In genomic region chr4:159075531-159075932, GRCh38 we compare ENCODE assay signal across 23 cellular contexts. TPM values are rescaled to one million over a fixed set of nuclear protein-coding genes. Genes with fewer than 3 reads are reported as not detected.
DNase-seq lines count a peak whose midpoint lies in the region; ATAC-seq, FAIRE-seq and TF ChIP-seq lines count a peak whose summit lies in the region.
"Had no signal": no experiment of that assay in that cellular context is flagged by ENCODE, and none has a peak within 500 bp of the region (broad histone marks: within the 10 kb centered on the region; RNA-seq: fewer than 3 reads in every experiment).

No MANE protein-coding gene starts in this region.

- ATAC-seq in activated CD8-positive, alpha-beta T cell treated with anti-CD3 and anti-CD28 coated beads for 36 hours, result peak; percentile 43
- ATAC-seq in activated CD8-positive, alpha-beta T cell treated with anti-CD3 and anti-CD28 coated beads, Interleukin-2, amount 10 ng/mL, durations not matched to agents 7 days and 5 days, result no peak
- peak; percentile 52 for ATAC-seq in stimulated activated effector memory CD8-positive, alpha-beta T cell treated with anti-CD3 and anti-CD28 coated beads, Interleukin-12 subunit alpha, Interleukin-12 subunit beta, amount 100 ng/mL, for 72 hours
- no peak for ATAC-seq in GM21576 (IDR thresholded peaks at IDR 0.05; ENCODE audit: unreplicated experiment)
- no peak for ATAC-seq in HG03457 (IDR thresholded peaks at IDR 0.05; ENCODE audit: unreplicated experiment)
- ATAC-seq: natural killer cell, right lobe of liver had no signal

- no peaks in the 10 kb centered on the region for H3K27me3 ChIP-seq in astrocyte (ENCODE audit: insufficient read depth, low read length)
- H3K27me3 ChIP-seq: right lobe of liver, stomach had no signal

- H3K4me3 ChIP-seq in astrocyte (ENCODE audit: insufficient read depth, low read depth, low read length), result no peak overlapping the region
- H3K4me3 ChIP-seq: right lobe of liver, stomach had no signal

- DNase-seq in activated CD8-positive, alpha-beta T cell treated with anti-CD3 and anti-CD28 coated beads for 36 hours, result no peak
- no peak for DNase-seq in activated CD8-positive, alpha-beta T cell treated with anti-CD3 and anti-CD28 coated beads, Interleukin-2, amount 10 ng/mL, durations not matched to agents 7 days and 5 days
- DNase-seq in HFFc6 (peak; percentile 57), astrocyte (ENCODE audit: low read depth) (peak; percentile 34), NCI-H2081 treated with DMSO at 0.1 percent for 48 hours (lab: John Stamatoyannopoulos, UW) (no peak)
- no peak for DNase-seq in stimulated activated effector memory CD8-positive, alpha-beta T cell treated with anti-CD3 and anti-CD28 coated beads, Interleukin-12 subunit alpha, Interleukin-12 subunit beta, amount 100 ng/mL, for 72 hours (ENCODE audit: low spot score in 2 of 2)
- DNase-seq: activated CD4-positive, alpha-beta T cell treated with anti-CD3 and anti-CD28 coated beads, Interleukin-2, amount 10 ng/mL, durations not matched to agents 7 days and 5 days; activated naive CD4-positive, alpha-beta T cell treated with anti-CD3 and anti-CD28 coated beads for 36 hours; cortex of kidney; mesenchymal stem cell; natural killer cell; NCI-H1105; NCI-H2107; NCI-H510A treated with DMSO at 0.1 percent for 48 hours; right lobe of liver; stimulated activated CD4-positive, alpha-beta T cell treated with anti-CD3 and anti-CD28 coated beads, Interleukin-1b, Interleukin-23, amount 100 ng/mL, for 48 hours; stomach had no signal

- peaks cover 2% of the 10 kb centered on the region for H3K9me3 Mint-ChIP-seq in activated CD8-positive, alpha-beta T cell treated with anti-CD3 and anti-CD28 coated beads for 36 hours
- H3K9me3 Mint-ChIP-seq in activated CD8-positive, alpha-beta T cell treated with anti-CD3 and anti-CD28 coated beads, Interleukin-2, amount 10 ng/mL, durations not matched to agents 7 days and 5 days (ENCODE audit: insufficient read depth), result no peaks in the 10 kb centered on the region
- no peaks in the 10 kb centered on the region for H3K9me3 Mint-ChIP-seq in HFFc6
- no peaks in the 10 kb centered on the region for H3K9me3 Mint-ChIP-seq in astrocyte (ENCODE audit: unreplicated experiment)
- H3K9me3 Mint-ChIP-seq in stimulated activated effector memory CD8-positive, alpha-beta T cell treated with anti-CD3 and anti-CD28 coated beads, Interleukin-12 subunit alpha, Interleukin-12 subunit beta, amount 100 ng/mL, for 72 hours, result peaks cover 2% of the 10 kb centered on the region
- H3K9me3 Mint-ChIP-seq: activated CD4-positive, alpha-beta T cell treated with anti-CD3 and anti-CD28 coated beads, Interleukin-2, amount 10 ng/mL, durations not matched to agents 7 days and 5 days; activated naive CD4-positive, alpha-beta T cell treated with anti-CD3 and anti-CD28 coated beads for 36 hours; natural killer cell; type B pancreatic cell had no signal

- POLR2A ChIA-PET in activated CD8-positive, alpha-beta T cell treated with anti-CD3 and anti-CD28 coated beads for 36 hours (lab: Charles Lee), result no interaction called here
- POLR2A ChIA-PET in activated CD8-positive, alpha-beta T cell treated with anti-CD3 and anti-CD28 coated beads, Interleukin-2, amount 10 ng/mL, durations not matched to agents 7 days and 5 days (lab: Charles Lee), result no interaction called here

- H3K36me3 Mint-ChIP-seq in activated CD8-positive, alpha-beta T cell treated with anti-CD3 and anti-CD28 coated beads for 36 hours (ENCODE audit: low read depth), result peaks cover 2% of the 10 kb centered on the region
- no peaks in the 10 kb centered on the region for H3K36me3 Mint-ChIP-seq in activated CD8-positive, alpha-beta T cell treated with anti-CD3 and anti-CD28 coated beads, Interleukin-2, amount 10 ng/mL, durations not matched to agents 7 days and 5 days (ENCODE audit: low read depth)
- H3K36me3 Mint-ChIP-seq in HFFc6 (ENCODE audit: low read depth) (no peaks in the 10 kb centered on the region), astrocyte (ENCODE audit: low read depth, unreplicated experiment) (no peaks in the 10 kb centered on the region)
- H3K36me3 Mint-ChIP-seq in stimulated activated effector memory CD8-positive, alpha-beta T cell treated with anti-CD3 and anti-CD28 coated beads, Interleukin-12 subunit alpha, Interleukin-12 subunit beta, amount 100 ng/mL, for 72 hours, result peaks cover 4% of the 10 kb centered on the region
- H3K36me3 Mint-ChIP-seq: natural killer cell, type B pancreatic cell had no signal

- intact Hi-C loops in activated CD8-positive, alpha-beta T cell treated with anti-CD3 and anti-CD28 coated beads for 36 hours (cut with micrococcal nuclease), result no loop called here

- H3K27me3 Mint-ChIP-seq in activated CD8-positive, alpha-beta T cell treated with anti-CD3 and anti-CD28 coated beads for 36 hours, result no peaks in the 10 kb centered on the region
- no peaks in the 10 kb centered on the region for H3K27me3 Mint-ChIP-seq in activated CD8-positive, alpha-beta T cell treated with anti-CD3 and anti-CD28 coated beads, Interleukin-2, amount 10 ng/mL, durations not matched to agents 7 days and 5 days (ENCODE audit: low read depth)
- peaks cover 9% of the 10 kb centered on the region for H3K27me3 Mint-ChIP-seq in HFFc6 (ENCODE audit: insufficient read depth)
- no peaks in the 10 kb centered on the region for H3K27me3 Mint-ChIP-seq in astrocyte (ENCODE audit: low read depth, unreplicated experiment)
- H3K27me3 Mint-ChIP-seq: activated CD4-positive, alpha-beta T cell treated with anti-CD3 and anti-CD28 coated beads, Interleukin-2, amount 10 ng/mL, durations not matched to agents 7 days and 5 days; type B pancreatic cell had no signal

- CTCF ChIA-PET in activated CD8-positive, alpha-beta T cell treated with anti-CD3 and anti-CD28 coated beads for 36 hours (lab: Charles Lee), result no interaction called here
- CTCF ChIA-PET in activated CD8-positive, alpha-beta T cell treated with anti-CD3 and anti-CD28 coated beads, Interleukin-2, amount 10 ng/mL, durations not matched to agents 7 days and 5 days (lab: Charles Lee), result no interaction called here

- peaks cover 20% of the 10 kb centered on the region for H3K4me1 ChIP-seq in astrocyte (ENCODE audit: insufficient read depth, low read length)
- H3K4me1 ChIP-seq: parathyroid adenoma, right lobe of liver had no signal

- H3K9me3 ChIP-seq in astrocyte (ENCODE audit: insufficient read depth, low read depth, low read length), result no peaks in the 10 kb centered on the region
- H3K9me3 ChIP-seq: right lobe of liver, stomach had no signal

- FAIRE-seq in astrocyte (lab: Jason Lieb, UNC), result no peak
- FAIRE-seq: A204.1, frontal cortex had no signal

- H3K36me3 ChIP-seq in astrocyte (ENCODE audit: insufficient read depth, low read length), result no peaks in the 10 kb centered on the region
- H3K36me3 ChIP-seq: right lobe of liver, stomach had no signal

- H3K27ac ChIP-seq in astrocyte (ENCODE audit: low read depth, low read length), result no peak overlapping the region
- H3K27ac ChIP-seq: parathyroid adenoma, right lobe of liver, stomach had no signal

- no peak overlapping the region for H3K27ac Mint-ChIP-seq in activated CD8-positive, alpha-beta T cell treated with anti-CD3 and anti-CD28 coated beads for 36 hours
- no peak overlapping the region for H3K27ac Mint-ChIP-seq in activated CD8-positive, alpha-beta T cell treated with anti-CD3 and anti-CD28 coated beads, Interleukin-2, amount 10 ng/mL, durations not matched to agents 7 days and 5 days
- peak overlapping the region; percentile 57 for H3K27ac Mint-ChIP-seq in HFFc6
- no peak overlapping the region for H3K27ac Mint-ChIP-seq in astrocyte (ENCODE audit: unreplicated experiment)
- H3K27ac Mint-ChIP-seq in stimulated activated effector memory CD8-positive, alpha-beta T cell treated with anti-CD3 and anti-CD28 coated beads, Interleukin-12 subunit alpha, Interleukin-12 subunit beta, amount 100 ng/mL, for 72 hours, result no peak overlapping the region
- H3K27ac Mint-ChIP-seq: activated CD4-positive, alpha-beta T cell treated with anti-CD3 and anti-CD28 coated beads, Interleukin-2, amount 10 ng/mL, durations not matched to agents 7 days and 5 days; activated naive CD4-positive, alpha-beta T cell treated with anti-CD3 and anti-CD28 coated beads for 36 hours; natural killer cell; type B pancreatic cell had no signal

- peaks cover 46% of the 10 kb centered on the region for H3K4me1 Mint-ChIP-seq in activated CD8-positive, alpha-beta T cell treated with anti-CD3 and anti-CD28 coated beads for 36 hours (ENCODE audit: low read depth)
- peaks cover 16% of the 10 kb centered on the region for H3K4me1 Mint-ChIP-seq in activated CD8-positive, alpha-beta T cell treated with anti-CD3 and anti-CD28 coated beads, Interleukin-2, amount 10 ng/mL, durations not matched to agents 7 days and 5 days (ENCODE audit: low read depth)
- H3K4me1 Mint-ChIP-seq in HFFc6 (ENCODE audit: low read depth) (peaks cover 31% of the 10 kb centered on the region), astrocyte (ENCODE audit: low read depth, unreplicated experiment) (peaks cover 16% of the 10 kb centered on the region)
- peaks cover 7% of the 10 kb centered on the region for H3K4me1 Mint-ChIP-seq in stimulated activated effector memory CD8-positive, alpha-beta T cell treated with anti-CD3 and anti-CD28 coated beads, Interleukin-12 subunit alpha, Interleukin-12 subunit beta, amount 100 ng/mL, for 72 hours
- H3K4me1 Mint-ChIP-seq: natural killer cell had no signal

- H3K79me2 ChIP-seq in astrocyte (ENCODE audit: insufficient read depth, low read length), result no peaks in the 10 kb centered on the region
- H3K79me2 ChIP-seq: parathyroid adenoma had no signal

- H3K9ac ChIP-seq in astrocyte (ENCODE audit: low read length), result no peak overlapping the region
- H3K9ac ChIP-seq: parathyroid adenoma had no signal

- no peak overlapping the region for H3K4me2 ChIP-seq in astrocyte (ENCODE audit: low read length)

- H2AFZ ChIP-seq in astrocyte (ENCODE audit: low read depth, low read length), result no peak overlapping the region
- H2AFZ ChIP-seq: parathyroid adenoma had no signal

- H4K20me1 ChIP-seq in astrocyte (ENCODE audit: insufficient read depth, low read length), result no peaks in the 10 kb centered on the region

- no peak for TF ChIP-seq CTCF in activated CD8-positive, alpha-beta T cell treated with anti-CD3 and anti-CD28 coated beads for 36 hours (IDR thresholded peaks at IDR 0.05)
- TF ChIP-seq CTCF in HFFc6 (IDR thresholded peaks at IDR 0.05) (no peak), astrocyte (IDR thresholded peaks at IDR 0.05; ENCODE audit: insufficient read depth, low read depth, low read length) (no peak)

- H3K4me3 Mint-ChIP-seq in activated CD8-positive, alpha-beta T cell treated with anti-CD3 and anti-CD28 coated beads for 36 hours, result no peak overlapping the region
- no peak overlapping the region for H3K4me3 Mint-ChIP-seq in activated CD8-positive, alpha-beta T cell treated with anti-CD3 and anti-CD28 coated beads, Interleukin-2, amount 10 ng/mL, durations not matched to agents 7 days and 5 days
- H3K4me3 Mint-ChIP-seq in HFFc6 (no peak overlapping the region), astrocyte (ENCODE audit: unreplicated experiment) (no peak overlapping the region)
- H3K4me3 Mint-ChIP-seq in stimulated activated effector memory CD8-positive, alpha-beta T cell treated with anti-CD3 and anti-CD28 coated beads, Interleukin-12 subunit alpha, Interleukin-12 subunit beta, amount 100 ng/mL, for 72 hours, result no peak overlapping the region
- H3K4me3 Mint-ChIP-seq: activated CD4-positive, alpha-beta T cell treated with anti-CD3 and anti-CD28 coated beads, Interleukin-2, amount 10 ng/mL, durations not matched to agents 7 days and 5 days; activated naive CD4-positive, alpha-beta T cell treated with anti-CD3 and anti-CD28 coated beads for 36 hours; natural killer cell; type B pancreatic cell had no signal

RNA-seq across cellular contexts. Expression of gene RAPGEF2, which starts 27.3 kb away (rescaled TPM):
- total RNA-seq in activated CD8-positive, alpha-beta T cell treated with anti-CD3 and anti-CD28 coated beads for 36 hours, result 10 to 100 TPM; 13.7 to 14.8 TPM
- total RNA-seq in activated CD8-positive, alpha-beta T cell treated with anti-CD3 and anti-CD28 coated beads, Interleukin-2, amount 10 ng/mL, durations not matched to agents 7 days and 5 days, result 10 to 100 TPM; 10.4 to 12.2 TPM
- 10 to 100 TPM; 22.2 to 36.4 (median 31.5) TPM for total RNA-seq in HFFc6 (2021; fragmentation: NEBNext Ultra II Directional; extraction: Animal tissue kit (Norgen Biotek cat#: 25700))
- total RNA-seq in astrocyte, result 50.9 and 59.0 TPM in 2 replicates

Comparison
In these comparisons a context has a peak if more than half of its experiments do, and no peak if none do; other contexts are left out.
1. ATAC-seq: peak in activated CD8-positive, alpha-beta T cell treated with anti-CD3 and anti-CD28 coated beads for 36 hours (single experiment) and stimulated activated effector memory CD8-positive, alpha-beta T cell treated with anti-CD3 and anti-CD28 coated beads, Interleukin-12 subunit alpha, Interleukin-12 subunit beta, amount 100 ng/mL, for 72 hours (single experiment); none in activated CD8-positive, alpha-beta T cell treated with anti-CD3 and anti-CD28 coated beads, Interleukin-2, amount 10 ng/mL, durations not matched to agents 7 days and 5 days (single experiment), GM21576 (single experiment) and HG03457 (single experiment).
2. DNase-seq: peak in HFFc6 (single experiment) and astrocyte (single experiment); none in activated CD8-positive, alpha-beta T cell treated with anti-CD3 and anti-CD28 coated beads for 36 hours (single experiment), activated CD8-positive, alpha-beta T cell treated with anti-CD3 and anti-CD28 coated beads, Interleukin-2, amount 10 ng/mL, durations not matched to agents 7 days and 5 days (single experiment), stimulated activated effector memory CD8-positive, alpha-beta T cell treated with anti-CD3 and anti-CD28 coated beads, Interleukin-12 subunit alpha, Interleukin-12 subunit beta, amount 100 ng/mL, for 72 hours (0 of 2) and NCI-H2081 treated with DMSO at 0.1 percent for 48 hours (single experiment).